2 cellular contexts compared by ENCODE assay signal in the genomic region with DNA sequence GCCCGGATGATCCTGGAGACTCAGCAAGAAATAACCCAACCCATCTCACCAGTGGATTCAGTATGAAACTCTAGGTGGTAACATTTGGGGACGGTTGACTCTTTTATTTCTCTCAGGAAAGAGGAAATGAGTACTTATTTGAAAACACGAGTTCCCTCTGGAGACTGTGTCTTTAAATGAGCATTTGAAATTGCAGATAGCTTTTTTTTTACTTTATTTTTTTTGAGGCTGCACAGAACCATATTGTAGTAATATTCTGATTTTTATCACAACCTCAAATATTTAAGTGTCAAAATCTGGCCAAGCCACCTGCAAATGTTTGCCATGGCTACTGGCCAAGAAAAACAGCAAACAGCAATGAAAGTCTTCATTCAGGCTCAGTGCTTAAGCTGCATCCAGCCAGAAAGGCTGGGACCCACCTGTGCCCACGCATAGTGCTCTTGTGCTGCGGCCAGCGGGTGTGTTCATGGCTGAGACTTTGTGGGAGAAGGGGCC.
A peak's percentile ranks its signal among the peaks of the same experiment; 100 is the strongest.
TF ChIP-seq lines count a peak whose summit lies in the region.

No MANE protein-coding gene starts in this region.

TF ChIP-seq in SK-N-SH treated with all-trans-retinoic acid at 6 μM for 48 hours, 23 proteins besides CTCF, POLR2A, EP300 and RAD21 (continued from another document):
- TF ChIP-seq ZNF70 (CRISPR knock-in tag; IDR thresholded peaks at IDR 0.05) (no peak), CSRNP3 (CRISPR knock-in tag; IDR thresholded peaks at IDR 0.05) (no peak), RARB (CRISPR knock-in tag; IDR thresholded peaks at IDR 0.05) (no peak), TCF4 (CRISPR knock-in tag; IDR thresholded peaks at IDR 0.05; ENCODE audit: borderline replicate concordance) (peak; percentile 86), TSHZ2 (CRISPR knock-in tag; IDR thresholded peaks at IDR 0.05) (peak; percentile 51; the same call in 1 of the 2 replicates), CSDC2 (CRISPR knock-in tag; IDR thresholded peaks at IDR 0.05) (0 out of 2 replicates have a peak, but pooled peaks have one; percentile 37), ZFP3 (CRISPR knock-in tag; IDR thresholded peaks at IDR 0.05) (no peak), TOX (CRISPR knock-in tag; IDR thresholded peaks at IDR 0.05; ENCODE audit: borderline replicate concordance) (no peak), ESRRG (CRISPR knock-in tag; IDR thresholded peaks at IDR 0.05) (no peak)
- TF ChIP-seq, protein P1, sequence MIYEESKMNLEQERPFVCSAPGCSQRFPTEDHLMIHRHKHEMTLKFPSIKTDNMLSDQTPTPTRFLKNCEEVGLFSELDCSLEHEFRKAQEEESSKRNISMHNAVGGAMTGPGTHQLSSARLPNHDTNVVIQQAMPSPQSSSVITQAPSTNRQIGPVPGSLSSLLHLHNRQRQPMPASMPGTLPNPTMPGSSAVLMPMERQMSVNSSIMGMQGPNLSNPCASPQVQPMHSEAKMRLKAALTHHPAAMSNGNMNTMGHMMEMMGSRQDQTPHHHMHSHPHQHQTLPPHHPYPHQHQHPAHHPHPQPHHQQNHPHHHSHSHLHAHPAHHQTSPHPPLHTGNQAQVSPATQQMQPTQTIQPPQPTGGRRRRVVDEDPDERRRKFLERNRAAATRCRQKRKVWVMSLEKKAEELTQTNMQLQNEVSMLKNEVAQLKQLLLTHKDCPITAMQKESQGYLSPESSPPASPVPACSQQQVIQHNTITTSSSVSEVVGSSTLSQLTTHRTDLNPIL (CRISPR knock-in tag; IDR thresholded peaks at IDR 0.05; ENCODE audit: low read depth) = no peak

TF ChIP-seq in HepG2, 621 proteins besides CTCF, POLR2A, EP300 and RAD21 (continued from another document):
- TF ChIP-seq ZNF816 (CRISPR knock-in tag; IDR thresholded peaks at IDR 0.05; ENCODE audit: borderline replicate concordance) = no peak
- TF ChIP-seq, protein P2, sequence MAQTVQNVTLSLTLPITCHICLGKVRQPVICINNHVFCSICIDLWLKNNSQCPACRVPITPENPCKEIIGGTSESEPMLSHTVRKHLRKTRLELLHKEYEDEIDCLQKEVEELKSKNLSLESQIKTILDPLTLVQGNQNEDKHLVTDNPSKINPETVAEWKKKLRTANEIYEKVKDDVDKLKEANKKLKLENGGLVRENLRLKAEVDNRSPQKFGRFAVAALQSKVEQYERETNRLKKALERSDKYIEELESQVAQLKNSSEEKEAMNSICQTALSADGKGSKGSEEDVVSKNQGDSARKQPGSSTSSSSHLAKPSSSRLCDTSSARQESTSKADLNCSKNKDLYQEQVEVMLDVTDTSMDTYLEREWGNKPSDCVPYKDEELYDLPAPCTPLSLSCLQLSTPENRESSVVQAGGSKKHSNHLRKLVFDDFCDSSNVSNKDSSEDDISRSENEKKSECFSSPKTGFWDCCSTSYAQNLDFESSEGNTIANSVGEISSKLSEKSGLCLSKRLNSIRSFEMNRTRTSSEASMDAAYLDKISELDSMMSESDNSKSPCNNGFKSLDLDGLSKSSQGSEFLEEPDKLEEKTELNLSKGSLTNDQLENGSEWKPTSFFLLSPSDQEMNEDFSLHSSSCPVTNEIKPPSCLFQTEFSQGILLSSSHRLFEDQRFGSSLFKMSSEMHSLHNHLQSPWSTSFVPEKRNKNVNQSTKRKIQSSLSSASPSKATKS (CRISPR knock-in tag; IDR thresholded peaks at IDR 0.05) = no peak
- TF ChIP-seq, protein P3, sequence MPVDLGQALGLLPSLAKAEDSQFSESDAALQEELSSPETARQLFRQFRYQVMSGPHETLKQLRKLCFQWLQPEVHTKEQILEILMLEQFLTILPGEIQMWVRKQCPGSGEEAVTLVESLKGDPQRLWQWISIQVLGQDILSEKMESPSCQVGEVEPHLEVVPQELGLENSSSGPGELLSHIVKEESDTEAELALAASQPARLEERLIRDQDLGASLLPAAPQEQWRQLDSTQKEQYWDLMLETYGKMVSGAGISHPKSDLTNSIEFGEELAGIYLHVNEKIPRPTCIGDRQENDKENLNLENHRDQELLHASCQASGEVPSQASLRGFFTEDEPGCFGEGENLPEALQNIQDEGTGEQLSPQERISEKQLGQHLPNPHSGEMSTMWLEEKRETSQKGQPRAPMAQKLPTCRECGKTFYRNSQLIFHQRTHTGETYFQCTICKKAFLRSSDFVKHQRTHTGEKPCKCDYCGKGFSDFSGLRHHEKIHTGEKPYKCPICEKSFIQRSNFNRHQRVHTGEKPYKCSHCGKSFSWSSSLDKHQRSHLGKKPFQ (CRISPR knock-in tag; IDR thresholded peaks at IDR 0.05; ENCODE audit: insufficient replicate concordance) = no peak
- no peak for TF ChIP-seq ZNF562 (CRISPR knock-in tag; IDR thresholded peaks at IDR 0.05; ENCODE audit: borderline replicate concordance)
- TF ChIP-seq, protein P4, sequence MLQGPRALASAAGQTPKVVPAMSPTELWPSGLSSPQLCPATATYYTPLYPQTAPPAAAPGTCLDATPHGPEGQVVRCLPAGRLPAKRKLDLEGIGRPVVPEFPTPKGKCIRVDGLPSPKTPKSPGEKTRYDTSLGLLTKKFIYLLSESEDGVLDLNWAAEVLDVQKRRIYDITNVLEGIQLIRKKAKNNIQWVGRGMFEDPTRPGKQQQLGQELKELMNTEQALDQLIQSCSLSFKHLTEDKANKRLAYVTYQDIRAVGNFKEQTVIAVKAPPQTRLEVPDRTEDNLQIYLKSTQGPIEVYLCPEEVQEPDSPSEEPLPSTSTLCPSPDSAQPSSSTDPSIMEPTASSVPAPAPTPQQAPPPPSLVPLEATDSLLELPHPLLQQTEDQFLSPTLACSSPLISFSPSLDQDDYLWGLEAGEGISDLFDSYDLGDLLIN (CRISPR knock-in tag; IDR thresholded peaks at IDR 0.05; ENCODE audit: borderline replicate concordance) = no peak
- TF ChIP-seq NFKB2 (CRISPR knock-in tag; IDR thresholded peaks at IDR 0.05; ENCODE audit: borderline replicate concordance) = no peak
